ENCODE assay signal across 24 cellular contexts in genomic region chr11:120515186-120515723, GRCh38. TPM values are rescaled to one million over a fixed set of nuclear protein-coding genes. Genes with fewer than 3 reads are reported as not detected.
DNase-seq lines count a peak whose midpoint lies in the region; ATAC-seq, FAIRE-seq and TF ChIP-seq lines count a peak whose summit lies in the region.
"Had no signal": no experiment of that assay in that cellular context is flagged by ENCODE, and none has a peak within 500 bp of the region (broad histone marks: within the 10 kb centered on the region; RNA-seq: fewer than 3 reads in every experiment).

No MANE protein-coding gene starts in this region.

- H3K4me1 ChIP-seq in HepG2 (ENCODE audit: insufficient read depth, low read length) = peaks cover 16% of the 10 kb centered on the region
- peaks cover 13 to 26% of the 10 kb centered on the region in 2 donors for H3K4me1 ChIP-seq in neuronal stem cell (ENCODE audit: control insufficient read depth in 2 of 2, insufficient read depth in 1 of 2, low read depth in 1 of 2, low read length in 2 of 2)
- H3K4me1 ChIP-seq: HAP-1 had no signal

- H3K4me3 ChIP-seq in HepG2 (replicated peaks in 1 of 3; ENCODE audit: insufficient read depth in 1 of 3, low read depth in 2 of 3, low read length in 3 of 3) (no peak overlapping the region), neuronal stem cell (ENCODE audit: low read length in 2 of 2) (peak overlapping the region in 1 of 2 donors; percentile 18)
- H3K4me3 ChIP-seq: HAP-1, SJCRH30 had no signal

- TF ChIP-seq EP300 in HepG2 (IDR thresholded peaks at IDR 0.05; ENCODE audit: low read depth in 2 of 2, low read length in 2 of 2) = no peak
- TF ChIP-seq EP300 in HepG2 (CRISPR knock-in tag; IDR thresholded peaks at IDR 0.05; ENCODE audit: borderline replicate concordance) = no peak

- no peaks in the 10 kb centered on the region for H4K20me1 ChIP-seq in HepG2 (ENCODE audit: insufficient read depth, low read length)

- peak overlapping the region; percentile 17 for H3K4me3 Mint-ChIP-seq in natural killer cell
- H3K4me3 Mint-ChIP-seq in natural killer cell treated with Interleukin-12 subunit alpha and Interleukin-12 subunit beta and Interleukin-15 and Interleukin-18, amount 100 ng/mL, for 72 hours = no peak overlapping the region

- H2AK5ac ChIP-seq in neuronal stem cell (ENCODE audit: low read depth, low read length) = no peak overlapping the region

- no peak for DNase-seq in natural killer cell
- DNase-seq in natural killer cell treated with Interleukin-12 subunit alpha and Interleukin-12 subunit beta and Interleukin-15 and Interleukin-18, amount 100 ng/mL, for 72 hours (ENCODE audit: low spot score) = no peak
- DNase-seq in HepG2 (ENCODE audit: low spot score) = no peak
- DNase-seq in neuronal stem cell (ENCODE audit: low spot score) = no peak
- DNase-seq: DMS53, EL, GF-D8, NCI-H1105 treated with DMSO at 0.1 percent for 48 hours, NCI-H2029 treated with DMSO at 0.1 percent for 48 hours, NCI-H226, NCI-H510A treated with DMSO at 0.1 percent for 48 hours, NCI-H774, OCI-M1, SJCRH30 had no signal

- H4K8ac ChIP-seq in neuronal stem cell (ENCODE audit: low read depth, low read length) = no peak overlapping the region

- H3K27ac ChIP-seq in HepG2 (ENCODE audit: extremely low read length, insufficient read depth, low read length) (no peak overlapping the region), neuronal stem cell (replicated peaks; ENCODE audit: low read length) (no peak overlapping the region)
- H3K27ac ChIP-seq: C4-2B, SJCRH30 had no signal

- no peak for TF ChIP-seq POLR2A in HepG2 (IDR thresholded peaks at IDR 0.05; ENCODE audit: insufficient read depth in 1 of 2, low read depth in 2 of 2, low read length in 2 of 2)

- no peak overlapping the region for H2BK15ac ChIP-seq in neuronal stem cell (ENCODE audit: low read length)

- CTCF ChIA-PET in HepG2 (lab: Yijun Ruan, JAX; ENCODE audit: low intra/inter-chr PET ratio, low total read pairs) = no interaction called here

- H3K79me1 ChIP-seq in neuronal stem cell (ENCODE audit: low read depth, low read length) = no peaks in the 10 kb centered on the region

- POLR2A ChIA-PET in HepG2 (lab: Yijun Ruan, JAX) = no interaction called here

- H3K27me3 Mint-ChIP-seq in natural killer cell (ENCODE audit: low read depth in 2 of 2) = peaks cover 10 to 34% of the 10 kb centered on the region in 2 donors
- peaks cover 2 to 32% of the 10 kb centered on the region in 2 donors for H3K27me3 Mint-ChIP-seq in natural killer cell treated with Interleukin-12 subunit alpha and Interleukin-12 subunit beta and Interleukin-15 and Interleukin-18, amount 100 ng/mL, for 72 hours

- H3K14ac ChIP-seq in neuronal stem cell (ENCODE audit: low read length) = no peak overlapping the region

- 29% methylated on average over 7 of the region's 7 CpGs for WGBS in HepG2 (ENCODE audit: low lambda C conversion rate)
- no CpG with 5 or more reads among the region's 7 CpGs for WGBS in neuronal stem cell (ENCODE audit: extremely low coverage in 2 of 2, insufficient read length in 2 of 2, insufficient replicate concordance in 1 of 2), 2 donors

- in situ Hi-C loops in HepG2 (cut with HindIII; ENCODE audit: extremely low pct_ligation_motif_present, low pct_unique_long_range_greater_than_20kb) = loop anchor here (10.0 kb wide), 1 partner anchor 290 kb away; no protein-coding TSS in a partner anchor

- H3K27me3 ChIP-seq in HepG2 (ENCODE audit: control insufficient read depth in 1 of 2, insufficient read depth in 2 of 2, low read length in 2 of 2) = peaks cover 6 to 68% of the 10 kb centered on the region in 2 experiments
- peaks cover 0 to 28% (median 17%) of the 10 kb centered on the region in 3 experiments for H3K27me3 ChIP-seq in neuronal stem cell (ENCODE audit: control insufficient read depth in 3 of 3, insufficient read depth in 3 of 3, low read depth in 1 of 3, low read length in 3 of 3)
- H3K27me3 ChIP-seq: SJCRH30 had no signal

- H3K4me2 ChIP-seq in HepG2 (ENCODE audit: low read depth, low read length) = no peak overlapping the region
- H3K4me2 ChIP-seq in neuronal stem cell (ENCODE audit: insufficient read depth, low read length, poor library complexity, severe bottlenecking) = no peak overlapping the region

- H3K9me3 Mint-ChIP-seq in natural killer cell = no peaks in the 10 kb centered on the region
- H3K9me3 Mint-ChIP-seq in natural killer cell treated with Interleukin-12 subunit alpha and Interleukin-12 subunit beta and Interleukin-15 and Interleukin-18, amount 100 ng/mL, for 72 hours = no peaks in the 10 kb centered on the region

- H3K36me3 Mint-ChIP-seq in natural killer cell = no peaks in the 10 kb centered on the region
- H3K36me3 Mint-ChIP-seq in natural killer cell treated with Interleukin-12 subunit alpha and Interleukin-12 subunit beta and Interleukin-15 and Interleukin-18, amount 100 ng/mL, for 72 hours = no peaks in the 10 kb centered on the region

- H2AFZ ChIP-seq in HepG2 (ENCODE audit: low read length) (no peak overlapping the region), neuronal stem cell (ENCODE audit: low read length) (no peak overlapping the region)

- H3K23ac ChIP-seq in neuronal stem cell (ENCODE audit: low read depth, low read length, poor library complexity) = peak overlapping the region; percentile 40

- no peak overlapping the region for H3K4ac ChIP-seq in neuronal stem cell (ENCODE audit: low read length)

- no peak overlapping the region for H3K9ac ChIP-seq in HepG2 (ENCODE audit: insufficient read depth, low read depth, low read length)
- no peak overlapping the region for H3K9ac ChIP-seq in neuronal stem cell (ENCODE audit: low read depth, low read length, poor library complexity)

- FAIRE-seq in HepG2 (lab: Jason Lieb, UNC) = no peak
- FAIRE-seq: A204.1, D721Med, RCC 7860 had no signal

- no peaks in the 10 kb centered on the region for H3K36me3 ChIP-seq in HepG2 (replicated peaks in 1 of 2; ENCODE audit: control insufficient read depth in 1 of 2, insufficient read depth in 2 of 2, low read length in 2 of 2)
- no peaks in the 10 kb centered on the region for H3K36me3 ChIP-seq in neuronal stem cell (replicated peaks in 1 of 2; ENCODE audit: control insufficient read depth in 2 of 2, insufficient read depth in 2 of 2, low read length in 2 of 2)
- H3K36me3 ChIP-seq: HAP-1, SJCRH30 had no signal

- no peak for TF ChIP-seq RAD21 in HepG2 (CRISPR knock-in tag; IDR thresholded peaks at IDR 0.05)

- H3K27ac Mint-ChIP-seq in natural killer cell = no peak overlapping the region
- no peak overlapping the region for H3K27ac Mint-ChIP-seq in natural killer cell treated with Interleukin-12 subunit alpha and Interleukin-12 subunit beta and Interleukin-15 and Interleukin-18, amount 100 ng/mL, for 72 hours

- H2BK12ac ChIP-seq in neuronal stem cell (ENCODE audit: low read length) = no peak overlapping the region

- ATAC-seq in natural killer cell (no peak), HepG2 (no peak), GM21515 (IDR thresholded peaks at IDR 0.05; ENCODE audit: unreplicated experiment) (no peak), HG02610 (IDR thresholded peaks at IDR 0.05; ENCODE audit: unreplicated experiment) (no peak), HG03039 (IDR thresholded peaks at IDR 0.05; ENCODE audit: unreplicated experiment) (no peak), GM19023 (IDR thresholded peaks at IDR 0.05; ENCODE audit: unreplicated experiment) (no peak)
- no peak for ATAC-seq in natural killer cell treated with Interleukin-12 subunit alpha and Interleukin-12 subunit beta and Interleukin-15 and Interleukin-18, amount 100 ng/mL, for 72 hours

- H2BK5ac ChIP-seq in neuronal stem cell (ENCODE audit: low read length) = peak overlapping the region; percentile 39

- no TSS peak for BruUV-seq in HepG2 (replicated peaks; lab: Mats Ljungman, UMichigan)

- no peak overlapping the region for H4K91ac ChIP-seq in neuronal stem cell (ENCODE audit: low read depth, low read length, poor library complexity)

- H3K18ac ChIP-seq in neuronal stem cell (ENCODE audit: low read length) = no peak overlapping the region

- no peak for TF ChIP-seq CTCF in natural killer cell (IDR thresholded peaks at IDR 0.05)
- TF ChIP-seq CTCF in HepG2 (CRISPR knock-in tag; IDR thresholded peaks at IDR 0.05) = no peak

- H3K79me2 ChIP-seq in HepG2 (ENCODE audit: insufficient read depth, low read length) = no peaks in the 10 kb centered on the region

- peaks cover 0 to 39% of the 10 kb centered on the region in 2 donors for H3K4me1 Mint-ChIP-seq in natural killer cell
- H3K4me1 Mint-ChIP-seq in natural killer cell treated with Interleukin-12 subunit alpha and Interleukin-12 subunit beta and Interleukin-15 and Interleukin-18, amount 100 ng/mL, for 72 hours (ENCODE audit: low read depth in 2 of 2) = peaks cover 0 to 6% of the 10 kb centered on the region in 2 donors

- no peaks in the 10 kb centered on the region for H3K9me3 ChIP-seq in HepG2 (ENCODE audit: low read length)
- H3K9me3 ChIP-seq in neuronal stem cell (replicated peaks in 1 of 2; ENCODE audit: control insufficient read depth in 2 of 2, insufficient read depth in 1 of 2, low read depth in 1 of 2, low read length in 2 of 2) = no peaks in the 10 kb centered on the region
- H3K9me3 ChIP-seq: HAP-1, SJCRH30 had no signal

- intact Hi-C loops in natural killer cell (cut with micrococcal nuclease) = no loop called here
- intact Hi-C loops in HepG2 (cut with micrococcal nuclease; ENCODE audit: unreplicated experiment) = loop anchor here (10.0 kb wide), 2 partner anchors 290 to 410 kb away; no protein-coding TSS in a partner anchor

- no peak overlapping the region for H2BK120ac ChIP-seq in neuronal stem cell (ENCODE audit: low read depth, low read length)

RNA-seq across cellular contexts. Expression of gene GRIK4, which starts 3.7 kb away (rescaled TPM):
- 10 to 100 TPM in 2 of 3 donors, 1 to 10 TPM in 1; 2.2 to 32.3 (median 21.9) TPM for total RNA-seq in natural killer cell
- 1 to 10 TPM; 1.4 to 1.8 TPM for total RNA-seq in natural killer cell treated with Interleukin-12 subunit alpha and Interleukin-12 subunit beta and Interleukin-15 and Interleukin-18, amount 100 ng/mL, for 72 hours
- total RNA-seq in HepG2 (2016; rRNA removed; fragmentation: Illumina TruSeq; extraction: Trizol) = 0.04 TPM in 1 of 2 replicates, not detected in the other
- not detected in 2 replicates for total RNA-seq in HepG2 (2016; cell fraction: cytosol; rRNA removed; fragmentation: Illumina TruSeq; extraction: Trizol; ENCODE audit: low read depth)
- total RNA-seq in HepG2 (2016; cell fraction: insoluble cytoplasmic fraction; rRNA removed; fragmentation: Illumina TruSeq; extraction: Trizol) = not detected in 2 replicates
- 0.19 and 0.24 TPM in 2 replicates for total RNA-seq in HepG2 (2016; cell fraction: membrane; rRNA removed; fragmentation: Illumina TruSeq; extraction: Trizol)
- total RNA-seq in HepG2 (2016; cell fraction: nucleus; rRNA removed; fragmentation: Illumina TruSeq; extraction: Trizol) = 0.12 TPM in 1 of 2 replicates, not detected in the other
- 0.01 and 0.07 TPM in 2 replicates for polyA plus RNA-seq in HepG2 (2011; rRNA removed)
- 0.03 TPM in 1 of 2 replicates, not detected in the other for polyA plus RNA-seq in HepG2 (2011; cell fraction: cytosol; rRNA removed)
- 0.09 TPM in 1 of 2 replicates, not detected in the other for polyA plus RNA-seq in HepG2 (2011; cell fraction: nucleus; rRNA removed)
- 0.04 and 0.05 TPM in 2 replicates for polyA plus RNA-seq in HepG2 (2012)
- 0.02 TPM in 1 of 2 replicates, not detected in the other for polyA plus RNA-seq in HepG2 (2016; cell fraction: cytosol; fragmentation: Illumina TruSeq; extraction: Trizol; ENCODE audit: low read depth)
- polyA plus RNA-seq in HepG2 (2016; cell fraction: insoluble cytoplasmic fraction; fragmentation: Illumina TruSeq; extraction: Trizol; ENCODE audit: low read depth) = not detected in 2 replicates
- polyA plus RNA-seq in HepG2 (2016; cell fraction: membrane; fragmentation: Illumina TruSeq; extraction: Trizol; ENCODE audit: low read depth) = 0.10 TPM in 1 of 2 replicates, not detected in the other
- polyA plus RNA-seq in HepG2 (2016; cell fraction: nucleus; fragmentation: Illumina TruSeq; extraction: Trizol; ENCODE audit: insufficient read depth, low read depth) = not detected in 2 replicates
- 0.64 TPM in 1 of 2 replicates, not detected in the other for polyA minus RNA-seq in HepG2 (2011; rRNA and poly(A)+ RNA removed; ENCODE audit: low replicate concordance)
- not detected in 2 replicates for polyA minus RNA-seq in HepG2 (2011; cell fraction: cytosol; rRNA and poly(A)+ RNA removed)
- polyA minus RNA-seq in HepG2 (2011; cell fraction: nucleus; rRNA and poly(A)+ RNA removed) = not detected in 2 replicates
- polyA plus RNA-seq in neuronal stem cell (2013, experiment 1 of 2) = 0.66 TPM
- 0.66 TPM for polyA plus RNA-seq in neuronal stem cell (2013, experiment 2 of 2)
- total RNA-seq: HT1080, SJCRH30 had no signal
